In genomic region chr5:53479656-53480473, GRCh38 we compare ENCODE assay signal across 8 cellular contexts. TPM values are rescaled to one million over a fixed set of nuclear protein-coding genes. Genes with fewer than 3 reads are reported as not detected.
DNase-seq lines count a peak whose midpoint lies in the region; ATAC-seq and TF ChIP-seq lines count a peak whose summit lies in the region.

No MANE protein-coding gene starts in this region.

- peak overlapping the region; percentile 30 for H3K27ac Mint-ChIP-seq in glutamatergic neuron (ENCODE audit: unreplicated experiment)

- peak; percentile 40 for DNase-seq in GM10248 (ENCODE audit: extremely low spot score)
- DNase-seq in NCI-H2171 (lab: John Stamatoyannopoulos, UW), result peak; percentile 33
- peak; percentile 19 for DNase-seq in activated naive CD4-positive, alpha-beta T cell treated with Interleukin-2 at 50 U/mL for 16 hours
- peak; percentile 58 for DNase-seq in glutamatergic neuron
- peak; percentile 93 for DNase-seq in osteoblast (ENCODE audit: insufficient read length, low spot score, missing footprints)
- no peak for DNase-seq in SKM-1 treated with dmso at 0.1 percent for 144 hours (lab: John Stamatoyannopoulos, UW; ENCODE audit: unreplicated experiment)
- DNase-seq in SKM-1 (lab: John Stamatoyannopoulos, UW; ENCODE audit: unreplicated experiment), result no peak

- no peak for ATAC-seq in HG03342 (IDR thresholded peaks at IDR 0.05; ENCODE audit: unreplicated experiment)

- no peaks in the 10 kb centered on the region for H3K9me3 ChIP-seq in osteoblast (ENCODE audit: low read depth, low read length)

- peak overlapping the region; percentile 82 for H3K4me3 ChIP-seq in osteoblast (ENCODE audit: insufficient read depth, low read length)

- peaks cover 5% of the 10 kb centered on the region for H3K36me3 Mint-ChIP-seq in glutamatergic neuron (ENCODE audit: unreplicated experiment)

- peak overlapping the region; percentile 61 for H3K27ac ChIP-seq in osteoblast (ENCODE audit: low read depth, low read length)

- peaks cover 19% of the 10 kb centered on the region for H3K36me3 ChIP-seq in osteoblast (ENCODE audit: insufficient read depth, low read length)

- H3K79me2 ChIP-seq in osteoblast (ENCODE audit: insufficient read depth, low read length), result peaks cover 40% of the 10 kb centered on the region

- no peaks in the 10 kb centered on the region for H4K20me1 ChIP-seq in osteoblast (ENCODE audit: insufficient read depth, low read length)

- H3K4me2 ChIP-seq in osteoblast (ENCODE audit: insufficient read depth, low read length), result peak overlapping the region; percentile 94

- peaks cover 3% of the 10 kb centered on the region for H3K4me1 Mint-ChIP-seq in glutamatergic neuron (ENCODE audit: low read depth, unreplicated experiment)

- H3K27me3 Mint-ChIP-seq in glutamatergic neuron (ENCODE audit: unreplicated experiment), result peaks cover 20% of the 10 kb centered on the region

- POLR2A ChIA-PET in GM10248 (lab: Yijun Ruan, JAX), result no interaction called here

- H3K4me3 Mint-ChIP-seq in glutamatergic neuron (ENCODE audit: unreplicated experiment), result peak overlapping the region; percentile 93

- TF ChIP-seq CTCF in GM10248 (IDR thresholded peaks at IDR 0.05; ENCODE audit: control extremely low read depth, extremely low read depth, low read depth, missing control alignments), result no peak
- TF ChIP-seq CTCF in glutamatergic neuron (IDR thresholded peaks at IDR 0.05; ENCODE audit: partially characterized antibody, unreplicated experiment), result no peak
- TF ChIP-seq CTCF in osteoblast (IDR thresholded peaks at IDR 0.05; ENCODE audit: extremely low read depth, low read depth, low read length), result no peak

- CTCF ChIA-PET in GM10248 (lab: Yijun Ruan, JAX), result interaction anchor here (1.0 kb wide), 1 partner anchor 748 kb away, joined by 3 read pairs; no protein-coding TSS in a partner anchor

- H3K4me1 ChIP-seq in osteoblast (ENCODE audit: insufficient read depth, low read length), result peaks cover 16% of the 10 kb centered on the region

- peak overlapping the region; percentile 78 for H2AFZ ChIP-seq in osteoblast (ENCODE audit: low read length)

- peaks cover 9% of the 10 kb centered on the region for H3K9me3 Mint-ChIP-seq in glutamatergic neuron (ENCODE audit: unreplicated experiment)

- no peaks in the 10 kb centered on the region for H3K27me3 ChIP-seq in osteoblast (ENCODE audit: insufficient read depth, low read length)

RNA-seq across cellular contexts. Expression of gene FST, which starts 0.6 kb away (rescaled TPM):
- total RNA-seq in glutamatergic neuron (ENCODE audit: unreplicated experiment) (0.98 TPM), osteoblast (176 and 215 TPM in 2 replicates)

Comparison
In these comparisons a context has a peak if more than half of its experiments do, and no peak if none do; other contexts are left out.
1. DNase-seq: peak in GM10248 (single experiment), NCI-H2171 (single experiment), activated naive CD4-positive, alpha-beta T cell treated with Interleukin-2 at 50 U/mL for 16 hours (single experiment), glutamatergic neuron (single experiment) and osteoblast (single experiment); none in SKM-1 treated with dmso at 0.1 percent for 144 hours (single experiment) and SKM-1 (single experiment).
2. RNA of gene FST, which starts 0.6 kb away (total RNA-seq): 176 to 215 TPM in osteoblast; 0.98 TPM in glutamatergic neuron (single experiment); every median in the first group is over 10 times any median in the second.